In the genomic region with DNA sequence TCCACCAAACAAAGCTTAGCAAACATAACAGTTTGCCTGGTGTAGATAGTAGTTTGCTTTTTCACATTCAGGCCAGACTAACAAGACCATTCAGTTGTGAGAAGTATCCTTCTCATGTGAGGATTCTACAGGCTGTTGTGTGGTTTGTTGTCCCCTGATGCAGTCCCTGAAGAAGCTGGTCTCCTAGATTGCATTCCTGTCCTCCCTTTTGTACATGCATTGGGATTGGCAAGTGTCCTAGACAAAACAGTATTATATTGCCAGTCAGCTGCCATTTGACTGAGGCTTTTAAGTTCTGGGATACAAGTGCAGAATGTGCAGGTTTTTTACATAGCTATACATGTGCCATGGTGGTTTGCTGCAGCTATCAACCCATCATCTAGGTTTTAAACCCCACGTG, we compare ENCODE assay signal across 25 cellular contexts.
"Had no signal": no experiment of that assay in that cellular context is flagged by ENCODE, and none has a peak within 500 bp of the region (broad histone marks: within the 10 kb centered on the region; RNA-seq: fewer than 3 reads in every experiment).

No MANE protein-coding gene starts in this region.

- H3K36me3 Mint-ChIP-seq: immature natural killer cell; memory B cell; natural killer cell; stimulated activated memory B cell treated with anti-CD40 and anti-IgM and Interleukin-4, amounts not matched to agents 10 μg/mL and 1 μg/mL and 100 μg/mL, for 72 hours; type B pancreatic cell had no signal

- H3K9me3 ChIP-seq: ovary, psoas muscle, sigmoid colon, spleen, testis, tibial artery had no signal

- ATAC-seq: left ventricle myocardium superior; natural killer cell; psoas muscle; right cardiac atrium; stimulated activated memory B cell treated with anti-CD40 and anti-IgM and Interleukin-4, amounts not matched to agents 10 μg/mL and 1 μg/mL and 100 μg/mL, for 72 hours; stimulated activated naive CD8-positive, alpha-beta T cell treated with anti-CD3 and anti-CD28 coated beads, Interleukin-15, Interleukin-2, amounts not matched to agents 100 U/mL and 50 U/mL, for 24 hours had no signal

- H3K27me3 Mint-ChIP-seq: memory B cell; stimulated activated memory B cell treated with anti-CD40 and anti-IgM and Interleukin-4, amounts not matched to agents 10 μg/mL and 1 μg/mL and 100 μg/mL, for 72 hours had no signal

- H3K27ac Mint-ChIP-seq: immature natural killer cell; memory B cell; natural killer cell; stimulated activated memory B cell treated with anti-CD40 and anti-IgM and Interleukin-4, amounts not matched to agents 10 μg/mL and 1 μg/mL and 100 μg/mL, for 72 hours; type B pancreatic cell had no signal

- H3K4me1 Mint-ChIP-seq: immature natural killer cell; memory B cell; natural killer cell; stimulated activated memory B cell treated with anti-CD40 and anti-IgM and Interleukin-4, amounts not matched to agents 10 μg/mL and 1 μg/mL and 100 μg/mL, for 72 hours had no signal

- H3K4me1 ChIP-seq: psoas muscle, spleen, testis had no signal

- H3K27me3 ChIP-seq: dorsolateral prefrontal cortex, ovary, sigmoid colon, spleen, testis, tibial artery had no signal

- H3K9me3 Mint-ChIP-seq: memory B cell; stimulated activated memory B cell treated with anti-CD40 and anti-IgM and Interleukin-4, amounts not matched to agents 10 μg/mL and 1 μg/mL and 100 μg/mL, for 72 hours; type B pancreatic cell had no signal

- DNase-seq: dorsolateral prefrontal cortex; effector CD4-positive, alpha-beta T cell; hypothalamus; immature natural killer cell; islet precursor cell; kidney glomerular epithelial cell; left ventricle myocardium superior; natural killer cell; occipital lobe; ovary; posterior cingulate gyrus; psoas muscle; right cardiac atrium; sigmoid colon; spleen; stimulated activated CD4-positive, alpha-beta T cell treated with anti-CD3 and anti-CD28 coated beads, Interleukin-4, amount 100 ng/mL, for 4 hours; stimulated activated naive CD8-positive, alpha-beta T cell treated with anti-CD3 and anti-CD28 coated beads, Interleukin-15, Interleukin-2, amounts not matched to agents 100 U/mL and 50 U/mL, for 24 hours; substantia nigra; testis; tibial artery had no signal

- H3K4me3 Mint-ChIP-seq: immature natural killer cell; memory B cell; natural killer cell; stimulated activated memory B cell treated with anti-CD40 and anti-IgM and Interleukin-4, amounts not matched to agents 10 μg/mL and 1 μg/mL and 100 μg/mL, for 72 hours; type B pancreatic cell had no signal

- H3K4me3 ChIP-seq: dorsolateral prefrontal cortex, lung, ovary, psoas muscle, sigmoid colon, skin epidermis, spleen, testis, tibial artery had no signal

- H3K27ac ChIP-seq: dorsolateral prefrontal cortex, ovary, psoas muscle, sigmoid colon, skin epidermis, spleen, testis, tibial artery had no signal

- H3K36me3 ChIP-seq: ovary, sigmoid colon, spleen, tibial artery had no signal
